ENCODE assay signal across 1 cellular context in genomic region chr5:180007582-180007981, GRCh38.
TF ChIP-seq lines count a peak whose summit lies in the region.

No MANE protein-coding gene starts in this region.

TF ChIP-seq in GM23338, 12 proteins besides CTCF, POLR2A, EP300 and RAD21 (continued from another document):
- TF ChIP-seq ZNF462 (CRISPR knock-in tag; IDR thresholded peaks at IDR 0.05) (no peak), ETS1 (IDR thresholded peaks at IDR 0.05) (no peak), EZH2phosphoT487 (IDR thresholded peaks at IDR 0.05; ENCODE audit: unreplicated experiment) (no peak), STAT1 (IDR thresholded peaks at IDR 0.05; ENCODE audit: unreplicated experiment) (no peak), POLR2AphosphoS5 (IDR thresholded peaks at IDR 0.05; ENCODE audit: low read depth) (no peak)
